19 cellular contexts compared by ENCODE assay signal in genomic region chr1:35264035-35264434, GRCh38.
"Had no signal": no experiment of that assay in that cellular context is flagged by ENCODE, and none has a peak within 500 bp of the region (broad histone marks: within the 10 kb centered on the region; RNA-seq: fewer than 3 reads in every experiment).

No MANE protein-coding gene starts in this region.

- H3K9me3 ChIP-seq: upper lobe of left lung had no signal

- H3K27ac Mint-ChIP-seq: activated naive CD8-positive, alpha-beta T cell; memory B cell had no signal

- H3K36me3 Mint-ChIP-seq: brain; memory B cell; naive thymus-derived CD8-positive, alpha-beta T cell had no signal

- DNase-seq: activated CD4-positive, alpha-beta T cell treated with anti-CD3 and anti-CD28 coated beads, Interleukin-2, amount 50 U/mL, for 1 hour; activated CD8-positive, alpha-beta memory T cell treated with anti-CD3 and anti-CD28 coated beads for 24 hours; activated gamma-delta T cell treated with Interleukin-2 at 50 U/mL for 16 hours; amniotic stem cell; effector memory CD4-positive, alpha-beta T cell; foreskin fibroblast; hippocampal formation; left ventricle myocardium superior; naive thymus-derived CD8-positive, alpha-beta T cell; right cardiac atrium; small intestine; stimulated activated CD4-positive, alpha-beta T cell treated with anti-CD3 and anti-CD28 coated beads, Interleukin-4, amount 100 ng/mL, for 4 hours; stimulated activated CD8-positive, alpha-beta memory T cell treated with anti-CD3 and anti-CD28 coated beads, Interleukin-4, amount 100 ng/mL, for 48 hours; stimulated activated naive CD4-positive, alpha-beta T cell treated with Interleukin-2 at 50 U/mL for 16 hours; substantia nigra; upper lobe of left lung had no signal

- H3K36me3 ChIP-seq: upper lobe of left lung had no signal

- H3K27me3 ChIP-seq: upper lobe of left lung had no signal

- H3K4me3 ChIP-seq: upper lobe of left lung had no signal

- ATAC-seq: left ventricle myocardium superior; naive thymus-derived CD8-positive, alpha-beta T cell; right cardiac atrium had no signal

- H3K4me3 Mint-ChIP-seq: activated naive CD8-positive, alpha-beta T cell; memory B cell; naive thymus-derived CD8-positive, alpha-beta T cell had no signal

- H3K9me3 Mint-ChIP-seq: memory B cell had no signal
